ENCODE assay signal across 8 cellular contexts in the genomic region with DNA sequence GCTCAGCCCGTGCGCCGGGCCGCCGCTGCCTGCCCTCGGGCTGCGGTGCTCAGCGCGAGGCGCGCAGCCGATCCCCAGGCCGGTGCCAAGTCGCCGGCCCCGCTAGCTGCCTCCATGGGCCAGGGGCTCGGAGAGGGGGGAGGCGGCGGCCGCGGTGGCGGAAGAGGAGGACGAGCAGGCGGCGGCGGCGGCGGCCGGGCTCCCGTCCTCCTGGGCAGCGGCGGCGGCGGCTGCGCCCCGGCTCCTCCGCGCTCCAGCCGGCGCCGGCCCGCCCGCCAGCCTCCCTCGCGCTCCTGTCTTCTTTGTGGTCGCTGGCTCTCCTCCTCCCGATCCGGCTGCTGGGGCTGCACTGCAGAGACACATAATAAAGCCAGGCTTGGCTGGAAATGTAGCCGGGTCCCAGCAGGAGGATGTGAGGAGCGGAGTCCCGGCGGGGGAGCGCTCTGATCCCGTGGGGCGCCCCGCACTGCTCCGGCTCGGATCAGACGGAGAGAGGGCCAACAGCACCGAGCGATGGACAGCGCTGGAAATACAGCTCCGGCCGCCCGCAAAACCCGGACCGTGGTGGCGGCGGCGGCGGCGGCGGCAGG. TPM values are rescaled to one million over a fixed set of nuclear protein-coding genes. Genes with fewer than 3 reads are reported as not detected.
A peak's percentile ranks its signal among the peaks of the same experiment; 100 is the strongest.
DNase-seq lines count a peak whose midpoint lies in the region; ATAC-seq and TF ChIP-seq lines count a peak whose summit lies in the region.

No MANE protein-coding gene starts in this region.

- peaks cover 5 to 7% (median 7%) of the 10 kb centered on the region in 3 donors for H3K4me1 Mint-ChIP-seq in IgD-negative memory B cell
- H3K4me1 Mint-ChIP-seq in stimulated activated effector memory CD8-positive, alpha-beta T cell treated with anti-CD3 and anti-CD28 coated beads, Interleukin-12 subunit alpha, Interleukin-12 subunit beta, amount 100 ng/mL, for 72 hours: peaks cover 13% of the 10 kb centered on the region

- H3K4me3 Mint-ChIP-seq in IgD-negative memory B cell: peak overlapping the region in 3 of 4 donors; percentile 34 to 78 (median 75)
- peak overlapping the region; percentile 69 for H3K4me3 Mint-ChIP-seq in stimulated activated effector memory CD8-positive, alpha-beta T cell treated with anti-CD3 and anti-CD28 coated beads, Interleukin-12 subunit alpha, Interleukin-12 subunit beta, amount 100 ng/mL, for 72 hours

- peaks cover 4 to 28% of the 10 kb centered on the region in 2 donors for H3K4me1 ChIP-seq in left lung

- TF ChIP-seq CTCF in left lung (IDR thresholded peaks at IDR 0.05): no peak

- no peaks in the 10 kb centered on the region for H3K36me3 ChIP-seq in left lung

- DNase-seq in Daoy (ENCODE audit: low read depth) (peak; percentile 83), T1000 (lab: John Stamatoyannopoulos, UW) (peak; percentile 47), ecto neural progenitor cell (ENCODE audit: low spot score) (peak; percentile 87), left lung (peak; percentile 75 to 85)
- peak in 1 of 2 donors; percentile 59 for DNase-seq in stimulated activated effector memory CD8-positive, alpha-beta T cell treated with anti-CD3 and anti-CD28 coated beads, Interleukin-12 subunit alpha, Interleukin-12 subunit beta, amount 100 ng/mL, for 72 hours (ENCODE audit: low spot score in 2 of 2)

- H3K27ac ChIP-seq in left lung: peak overlapping the region; percentile 79 to 80

- peak; percentile 70 for ATAC-seq in left lung
- peak; percentile 17 for ATAC-seq in stimulated activated effector memory CD8-positive, alpha-beta T cell treated with anti-CD3 and anti-CD28 coated beads, Interleukin-12 subunit alpha, Interleukin-12 subunit beta, amount 100 ng/mL, for 72 hours
- ATAC-seq in HG03354 (IDR thresholded peaks at IDR 0.05; ENCODE audit: poor library complexity, severe bottlenecking, unreplicated experiment): no peak
- no peak for ATAC-seq in GM18517 (IDR thresholded peaks at IDR 0.05; ENCODE audit: unreplicated experiment)

- intact Hi-C loops in left lung (cut with DNase I): no loop called here

- H3K9me3 Mint-ChIP-seq in IgD-negative memory B cell: no peaks in the 10 kb centered on the region
- H3K9me3 Mint-ChIP-seq in stimulated activated effector memory CD8-positive, alpha-beta T cell treated with anti-CD3 and anti-CD28 coated beads, Interleukin-12 subunit alpha, Interleukin-12 subunit beta, amount 100 ng/mL, for 72 hours: no peaks in the 10 kb centered on the region

- peaks cover 32% of the 10 kb centered on the region for H3K27me3 Mint-ChIP-seq in IgD-negative memory B cell

- peak overlapping the region; percentile 56 to 66 for H3K4me3 ChIP-seq in left lung

- no peak overlapping the region for H3K27ac Mint-ChIP-seq in IgD-negative memory B cell
- no peak overlapping the region for H3K27ac Mint-ChIP-seq in stimulated activated effector memory CD8-positive, alpha-beta T cell treated with anti-CD3 and anti-CD28 coated beads, Interleukin-12 subunit alpha, Interleukin-12 subunit beta, amount 100 ng/mL, for 72 hours

- H3K27me3 ChIP-seq in left lung: peaks cover 12 to 96% of the 10 kb centered on the region in 2 donors

- H3K36me3 Mint-ChIP-seq in IgD-negative memory B cell: no peaks in the 10 kb centered on the region
- H3K36me3 Mint-ChIP-seq in stimulated activated effector memory CD8-positive, alpha-beta T cell treated with anti-CD3 and anti-CD28 coated beads, Interleukin-12 subunit alpha, Interleukin-12 subunit beta, amount 100 ng/mL, for 72 hours: peaks cover 6% of the 10 kb centered on the region

- no peaks in the 10 kb centered on the region for H3K9me3 ChIP-seq in left lung

RNA-seq across cellular contexts. Expression of gene ZNF423, which starts 0.9 kb away (rescaled TPM):
- total RNA-seq in Daoy (2014; rRNA removed; shearing (Covaris generic)): 2.0 and 3.7 TPM in 2 replicates
- polyA plus RNA-seq in IgD-negative memory B cell: not detected
- total RNA-seq in left lung: 1 to 10 TPM; 7.8 to 8.2 TPM

Comparison
In these comparisons a context has a peak if more than half of its experiments do, and no peak if none do; other contexts are left out.
1. ATAC-seq: peak in left lung (single experiment) and stimulated activated effector memory CD8-positive, alpha-beta T cell treated with anti-CD3 and anti-CD28 coated beads, Interleukin-12 subunit alpha, Interleukin-12 subunit beta, amount 100 ng/mL, for 72 hours (single experiment); none in HG03354 (single experiment) and GM18517 (single experiment).